In the genomic region with DNA sequence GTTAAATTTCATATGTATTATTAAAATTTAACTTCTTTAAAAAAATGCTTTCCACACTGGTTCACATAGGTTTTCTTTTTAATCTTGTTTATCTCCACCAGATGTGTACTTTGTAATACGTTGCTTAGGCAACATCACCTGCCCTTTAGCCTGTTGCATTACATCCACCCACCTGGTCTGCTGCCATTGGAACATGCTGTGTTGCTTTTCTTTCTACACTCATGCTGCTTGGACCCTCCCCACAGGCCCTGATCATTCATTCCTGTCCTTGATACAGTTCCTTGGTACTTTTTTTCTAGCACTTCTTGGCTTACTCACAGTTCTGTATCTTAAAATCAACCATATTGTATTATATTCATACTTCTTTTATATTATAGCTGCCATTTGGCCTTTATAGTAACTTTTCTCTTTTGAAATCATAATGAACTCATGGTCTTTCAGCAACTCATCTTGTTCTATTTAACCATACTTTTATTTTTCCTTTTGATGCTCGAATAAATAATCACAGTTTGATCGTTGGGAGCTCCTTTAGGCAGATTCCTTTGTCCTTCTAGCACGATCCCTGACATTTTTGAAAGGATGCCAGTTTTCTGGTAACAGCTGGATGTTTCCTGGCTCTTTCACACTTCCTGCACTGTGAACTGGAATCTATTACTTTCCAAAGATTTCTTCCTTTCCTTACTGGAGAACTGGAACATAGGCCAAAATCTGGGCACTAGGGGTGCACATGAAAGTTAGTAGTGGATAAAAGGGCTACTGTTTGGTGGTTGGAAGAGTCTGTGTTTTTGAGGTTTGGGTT, we compare ENCODE assay signal across 8 cellular contexts.
DNase-seq lines count a peak whose midpoint lies in the region; ATAC-seq, FAIRE-seq and TF ChIP-seq lines count a peak whose summit lies in the region.

No MANE protein-coding gene starts in this region.

- H3K4me1 ChIP-seq in tibial nerve (peaks cover 0 to 37% (median 10%) of the 10 kb centered on the region in 4 donors), PC-3 (ENCODE audit: insufficient read depth, low read length) (peaks cover 8% of the 10 kb centered on the region)

- DNase-seq in NCI-H345 (lab: John Stamatoyannopoulos, UW), result peak; percentile 8
- DNase-seq in NCI-H345 treated with DMSO at 0.1 percent for 48 hours (lab: John Stamatoyannopoulos, UW; ENCODE audit: unreplicated experiment), result no peak
- DNase-seq in astrocyte of the cerebellum (ENCODE audit: low read depth), result peak; percentile 86
- DNase-seq in tibial nerve (ENCODE audit: low spot score in 2 of 2), result peak; percentile 63 to 74
- DNase-seq in PC-3, result no peak
- DNase-seq in NCI-H1694 (lab: John Stamatoyannopoulos, UW), result no peak
- no peak for DNase-seq in cerebellar cortex (ENCODE audit: low spot score)

- H3K79me2 ChIP-seq in PC-3 (ENCODE audit: low read length), result no peaks in the 10 kb centered on the region

- TF ChIP-seq POLR2A in tibial nerve (IDR thresholded peaks at IDR 0.05), result no peak

- H3K9me3 ChIP-seq in tibial nerve, result no peaks in the 10 kb centered on the region
- no peaks in the 10 kb centered on the region for H3K9me3 ChIP-seq in PC-3 (ENCODE audit: low read length)

- H3K27ac ChIP-seq in tibial nerve, result peak overlapping the region; percentile 21 to 77 (median 54)
- H3K27ac ChIP-seq in PC-3 (ENCODE audit: low read length), result no peak overlapping the region

- H3F3A ChIP-seq in PC-3 (ENCODE audit: low read length, unreplicated experiment), result no peaks in the 10 kb centered on the region

- H3K9me2 ChIP-seq in PC-3 (replicated peaks; ENCODE audit: low read length), result no peaks in the 10 kb centered on the region

- WGBS in tibial nerve, 2 donors, result 19 to 20% methylated on average over 4 of the region's 4 CpGs

- ATAC-seq in PC-3, result no peak

- BruUV-seq in PC-3 (replicated peaks; lab: Mats Ljungman, UMichigan), result no TSS peak

- no peaks in the 10 kb centered on the region for H3K27me3 ChIP-seq in tibial nerve
- H3K27me3 ChIP-seq in PC-3 (ENCODE audit: low read length), result no peaks in the 10 kb centered on the region

- POLR2A ChIA-PET in PC-3 (lab: Charles Lee; ENCODE audit: unreplicated experiment), result no interaction called here

- intact Hi-C loops in PC-3 (cut with micrococcal nuclease), result no loop called here

- in situ Hi-C loops in astrocyte of the cerebellum (cut with HindIII; ENCODE audit: low sequenced_read_pairs), result no loop called here

- CTCF ChIA-PET in PC-3 (lab: Charles Lee), result no interaction called here

- TF ChIP-seq CTCF in astrocyte of the cerebellum (IDR thresholded peaks at IDR 0.05; ENCODE audit: low read depth, low read length, missing control alignments) (peak; percentile 4), tibial nerve (IDR thresholded peaks at IDR 0.05) (no peak), PC-3 (conservative IDR thresholded peaks at IDR 0.05; ENCODE audit: low read depth, low read length) (no peak)

- no peaks in the 10 kb centered on the region for H4K20me1 ChIP-seq in PC-3 (ENCODE audit: low read length)

- H3K4me2 ChIP-seq in PC-3 (ENCODE audit: low read length), result no peak overlapping the region

- peak in 1 of 2 donors; percentile 60 for TF ChIP-seq EP300 in tibial nerve (IDR thresholded peaks at IDR 0.05)

- peak; percentile 95 for FAIRE-seq in islet of Langerhans (lab: Jason Lieb, UNC)

- H2AFZ ChIP-seq in PC-3 (ENCODE audit: low read length), result no peak overlapping the region

- H3K36me3 ChIP-seq in tibial nerve (no peaks in the 10 kb centered on the region), PC-3 (ENCODE audit: low read depth, low read length) (no peaks in the 10 kb centered on the region)

- H3K9ac ChIP-seq in PC-3 (ENCODE audit: low read length), result no peak overlapping the region

- H3K4me3 ChIP-seq in astrocyte of the cerebellum (ENCODE audit: low read depth, low read length) (no peak overlapping the region), tibial nerve (no peak overlapping the region), PC-3 (ENCODE audit: low read length) (no peak overlapping the region)

Comparison
In these comparisons a context has a peak if more than half of its experiments do, and no peak if none do; other contexts are left out.
1. DNase-seq: peak in NCI-H345 (single experiment), astrocyte of the cerebellum (single experiment) and tibial nerve (2 of 2); none in NCI-H345 treated with DMSO at 0.1 percent for 48 hours (single experiment), PC-3 (single experiment), NCI-H1694 (single experiment) and cerebellar cortex (single experiment).